In the genomic region with DNA sequence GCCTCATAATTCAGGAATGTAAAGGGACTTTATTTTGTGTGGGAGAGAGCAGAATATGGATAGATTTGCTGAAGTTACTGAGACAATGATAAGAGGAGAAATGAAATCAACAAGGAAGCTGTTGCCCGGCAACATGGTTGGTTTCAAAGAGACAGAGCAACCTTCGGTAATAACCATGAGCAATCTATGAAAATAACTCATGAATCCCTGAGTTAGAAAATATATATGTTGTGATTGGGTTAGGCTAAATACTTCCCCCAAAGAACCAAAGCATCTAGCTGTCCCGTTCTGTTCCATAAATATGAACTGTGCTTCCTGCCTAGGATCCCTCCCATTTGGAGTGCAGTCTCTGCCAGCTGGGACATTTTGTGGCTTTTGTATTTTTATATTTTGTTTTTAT, we compare ENCODE assay signal across 11 cellular contexts. TPM values are rescaled to one million over a fixed set of nuclear protein-coding genes. Genes with fewer than 3 reads are reported as not detected.
DNase-seq lines count a peak whose midpoint lies in the region; ATAC-seq and TF ChIP-seq lines count a peak whose summit lies in the region.
"Had no signal": no experiment of that assay in that cellular context is flagged by ENCODE, and none has a peak within 500 bp of the region (broad histone marks: within the 10 kb centered on the region; RNA-seq: fewer than 3 reads in every experiment).

No MANE protein-coding gene starts in this region.

- H3K9me3 ChIP-seq in lower lobe of right lung (peaks cover 7% of the 10 kb centered on the region), upper lobe of left lung (peaks cover 7 to 8% (median 8%) of the 10 kb centered on the region in 4 donors)

- no peak for TF ChIP-seq EP300 in upper lobe of left lung (IDR thresholded peaks at IDR 0.05)

- peak; percentile 17 to 74 for ATAC-seq in lower lobe of right lung
- ATAC-seq in upper lobe of left lung (ENCODE audit: low FRiP score in 2 of 2) = peak in 1 of 2 donors; percentile 55
- no peak for ATAC-seq in naive thymus-derived CD8-positive, alpha-beta T cell
- no peak for ATAC-seq in HG03378 (IDR thresholded peaks at IDR 0.05; ENCODE audit: unreplicated experiment)

- H3K36me3 Mint-ChIP-seq in activated CD4-positive, alpha-beta memory T cell treated with anti-CD3 and anti-CD28 coated beads for 36 hours = peaks cover 12% of the 10 kb centered on the region
- peaks cover 32% of the 10 kb centered on the region for H3K36me3 Mint-ChIP-seq in activated CD4-positive, alpha-beta memory T cell treated with anti-CD3 and anti-CD28 coated beads, Interleukin-2, amount 10 ng/mL, durations not matched to agents 7 days and 5 days (ENCODE audit: low read depth)
- H3K36me3 Mint-ChIP-seq in naive thymus-derived CD8-positive, alpha-beta T cell = peaks cover 0 to 19% (median 13%) of the 10 kb centered on the region in 3 donors

- no peak overlapping the region for H3K4me3 Mint-ChIP-seq in activated CD4-positive, alpha-beta memory T cell treated with anti-CD3 and anti-CD28 coated beads for 36 hours
- H3K4me3 Mint-ChIP-seq in activated CD4-positive, alpha-beta memory T cell treated with anti-CD3 and anti-CD28 coated beads, Interleukin-2, amount 10 ng/mL, durations not matched to agents 7 days and 5 days = no peak overlapping the region
- H3K4me3 Mint-ChIP-seq in naive thymus-derived CD8-positive, alpha-beta T cell = no peak overlapping the region
- H3K4me3 Mint-ChIP-seq: neural progenitor cell had no signal

- POLR2A ChIA-PET in activated CD4-positive, alpha-beta memory T cell treated with anti-CD3 and anti-CD28 coated beads for 36 hours (lab: Charles Lee) = no interaction called here
- POLR2A ChIA-PET in activated CD4-positive, alpha-beta memory T cell treated with anti-CD3 and anti-CD28 coated beads, Interleukin-2, amount 10 ng/mL, durations not matched to agents 7 days and 5 days (lab: Charles Lee) = interaction anchor here (1.0 to 1.3 kb wide), 3 partner anchors 9 to 27 kb away, joined by 3 to 4 read pairs (median 3); no protein-coding TSS in a partner anchor
- POLR2A ChIA-PET in naive thymus-derived CD8-positive, alpha-beta T cell (lab: Charles Lee) = interaction anchor here (1.5 kb wide), 1 partner anchor 23 kb away, joined by 7 read pairs; a partner anchor contains a TSS

- H3K4me1 Mint-ChIP-seq in activated CD4-positive, alpha-beta memory T cell treated with anti-CD3 and anti-CD28 coated beads for 36 hours (ENCODE audit: low read depth) = peaks cover 33% of the 10 kb centered on the region
- peaks cover 45% of the 10 kb centered on the region for H3K4me1 Mint-ChIP-seq in activated CD4-positive, alpha-beta memory T cell treated with anti-CD3 and anti-CD28 coated beads, Interleukin-2, amount 10 ng/mL, durations not matched to agents 7 days and 5 days
- peaks cover 5 to 32% (median 25%) of the 10 kb centered on the region in 4 donors for H3K4me1 Mint-ChIP-seq in naive thymus-derived CD8-positive, alpha-beta T cell

- no peaks in the 10 kb centered on the region for H3K36me3 ChIP-seq in lower lobe of right lung
- no peaks in the 10 kb centered on the region for H3K36me3 ChIP-seq in upper lobe of left lung
- H3K36me3 ChIP-seq: neural progenitor cell had no signal

- H3K27me3 ChIP-seq in lower lobe of right lung (ENCODE audit: low read depth) (no peaks in the 10 kb centered on the region), upper lobe of left lung (no peaks in the 10 kb centered on the region)
- H3K27me3 ChIP-seq: neural progenitor cell had no signal

- no peak for TF ChIP-seq CTCF in lower lobe of right lung (IDR thresholded peaks at IDR 0.05)
- TF ChIP-seq CTCF in upper lobe of left lung (IDR thresholded peaks at IDR 0.05) = no peak

- intact Hi-C loops in activated CD4-positive, alpha-beta memory T cell treated with anti-CD3 and anti-CD28 coated beads for 36 hours (cut with micrococcal nuclease) = no loop called here
- intact Hi-C loops in lower lobe of right lung (cut with DNase I) = no loop called here

- H3K27ac Mint-ChIP-seq in activated CD4-positive, alpha-beta memory T cell treated with anti-CD3 and anti-CD28 coated beads for 36 hours = no peak overlapping the region
- H3K27ac Mint-ChIP-seq in activated CD4-positive, alpha-beta memory T cell treated with anti-CD3 and anti-CD28 coated beads, Interleukin-2, amount 10 ng/mL, durations not matched to agents 7 days and 5 days = no peak overlapping the region
- no peak overlapping the region for H3K27ac Mint-ChIP-seq in naive thymus-derived CD8-positive, alpha-beta T cell
- H3K27ac Mint-ChIP-seq: neural progenitor cell had no signal

- peaks cover 27% of the 10 kb centered on the region for H3K9me3 Mint-ChIP-seq in activated CD4-positive, alpha-beta memory T cell treated with anti-CD3 and anti-CD28 coated beads for 36 hours
- peaks cover 29% of the 10 kb centered on the region for H3K9me3 Mint-ChIP-seq in activated CD4-positive, alpha-beta memory T cell treated with anti-CD3 and anti-CD28 coated beads, Interleukin-2, amount 10 ng/mL, durations not matched to agents 7 days and 5 days
- peaks cover 0 to 22% (median 16%) of the 10 kb centered on the region in 9 donors for H3K9me3 Mint-ChIP-seq in naive thymus-derived CD8-positive, alpha-beta T cell

- no peak for TF ChIP-seq POLR2A in upper lobe of left lung (IDR thresholded peaks at IDR 0.05)

- WGBS in upper lobe of left lung, 2 donors = 13 to 15% methylated on average over 3 of the region's 3 CpGs

- CTCF ChIA-PET in activated CD4-positive, alpha-beta memory T cell treated with anti-CD3 and anti-CD28 coated beads for 36 hours (lab: Charles Lee) = interaction anchor here (0.7 to 1.0 kb wide), 3 partner anchors 122 to 339 kb away, joined by 3 read pairs; a partner anchor contains a TSS
- CTCF ChIA-PET in activated CD4-positive, alpha-beta memory T cell treated with anti-CD3 and anti-CD28 coated beads, Interleukin-2, amount 10 ng/mL, durations not matched to agents 7 days and 5 days (lab: Charles Lee) = interaction anchor here (1.1 to 2.1 kb wide), 3 partner anchors 27 to 114 kb away, joined by 3 to 6 read pairs (median 3); no protein-coding TSS in a partner anchor

- H3K4me1 ChIP-seq in lower lobe of right lung = peaks cover 37% of the 10 kb centered on the region
- peaks cover 23 to 36% (median 30%) of the 10 kb centered on the region in 4 donors for H3K4me1 ChIP-seq in upper lobe of left lung
- H3K4me1 ChIP-seq: neural progenitor cell had no signal

- DNase-seq in activated CD4-positive, alpha-beta memory T cell treated with anti-CD3 and anti-CD28 coated beads for 36 hours = peak; percentile 38
- DNase-seq in activated CD4-positive, alpha-beta memory T cell treated with anti-CD3 and anti-CD28 coated beads, Interleukin-2, amount 10 ng/mL, durations not matched to agents 7 days and 5 days = no peak
- DNase-seq in dermis microvascular lymphatic vessel endothelial cell (ENCODE audit: low read depth in 2 of 2) (peak; percentile 80 to 95), lower lobe of right lung (no peak), upper lobe of left lung (no peak), NCI-H146 (lab: John Stamatoyannopoulos, UW) (no peak)
- no peak for DNase-seq in naive thymus-derived CD8-positive, alpha-beta T cell
- DNase-seq: activated CD4-positive, alpha-beta T cell treated with anti-CD3 and anti-CD28 coated beads for 4 hours; NCI-H345 had no signal

- H3K27me3 Mint-ChIP-seq in activated CD4-positive, alpha-beta memory T cell treated with anti-CD3 and anti-CD28 coated beads for 36 hours = no peaks in the 10 kb centered on the region
- no peaks in the 10 kb centered on the region for H3K27me3 Mint-ChIP-seq in activated CD4-positive, alpha-beta memory T cell treated with anti-CD3 and anti-CD28 coated beads, Interleukin-2, amount 10 ng/mL, durations not matched to agents 7 days and 5 days
- H3K27me3 Mint-ChIP-seq in naive thymus-derived CD8-positive, alpha-beta T cell = no peaks in the 10 kb centered on the region

- H3K27ac ChIP-seq in lower lobe of right lung (peak overlapping the region; percentile 79), upper lobe of left lung (peak overlapping the region; percentile 60 to 78 (median 66))
- H3K27ac ChIP-seq: neural progenitor cell had no signal

- no peak overlapping the region for H3K4me3 ChIP-seq in lower lobe of right lung
- no peak overlapping the region for H3K4me3 ChIP-seq in upper lobe of left lung
- H3K4me3 ChIP-seq: neural progenitor cell had no signal

RNA-seq across cellular contexts. Expression of a gene that starts 23.1 kb away (rescaled TPM):
- total RNA-seq in activated CD4-positive, alpha-beta memory T cell treated with anti-CD3 and anti-CD28 coated beads for 36 hours = 100 to 1,000 TPM; 164 to 169 TPM
- total RNA-seq in activated CD4-positive, alpha-beta memory T cell treated with anti-CD3 and anti-CD28 coated beads, Interleukin-2, amount 10 ng/mL, durations not matched to agents 7 days and 5 days = 10 to 100 TPM; 85.0 to 86.5 TPM
- 18.3 and 36.3 TPM in 2 replicates for total RNA-seq in dermis microvascular lymphatic vessel endothelial cell
- total RNA-seq in lower lobe of right lung = 125 TPM
- total RNA-seq in upper lobe of left lung = 100 to 1,000 TPM in 4 of 6 donors, 10 to 100 TPM in 2; 56.6 to 184 (median 102) TPM
- 10 to 100 TPM; 65.3 to 67.1 TPM for total RNA-seq in naive thymus-derived CD8-positive, alpha-beta T cell
- polyA plus RNA-seq in naive thymus-derived CD8-positive, alpha-beta T cell = 100 to 1,000 TPM; 121 to 130 (median 123) TPM

RNA-seq across cellular contexts. Expression of a gene that starts 53.4 kb away (rescaled TPM):
- 10 to 100 TPM; 32.7 to 32.8 TPM for total RNA-seq in activated CD4-positive, alpha-beta memory T cell treated with anti-CD3 and anti-CD28 coated beads for 36 hours
- total RNA-seq in activated CD4-positive, alpha-beta memory T cell treated with anti-CD3 and anti-CD28 coated beads, Interleukin-2, amount 10 ng/mL, durations not matched to agents 7 days and 5 days = 10 to 100 TPM; 39.6 to 42.1 TPM
- total RNA-seq in dermis microvascular lymphatic vessel endothelial cell = 43.3 and 49.1 TPM in 2 replicates
- total RNA-seq in lower lobe of right lung = 45.1 TPM
- total RNA-seq in upper lobe of left lung = 100 to 1,000 TPM in 1 of 6 donors, 10 to 100 TPM in 5; 38.7 to 101 (median 59.2) TPM
- total RNA-seq in naive thymus-derived CD8-positive, alpha-beta T cell = 10 to 100 TPM; 42.0 to 42.8 TPM
- 10 to 100 TPM; 33.1 to 61.0 (median 36.3) TPM for polyA plus RNA-seq in naive thymus-derived CD8-positive, alpha-beta T cell

Comparison
In these comparisons a context has a peak if more than half of its experiments do, and no peak if none do; other contexts are left out.
1. DNase-seq: peak in activated CD4-positive, alpha-beta memory T cell treated with anti-CD3 and anti-CD28 coated beads for 36 hours (single experiment) and dermis microvascular lymphatic vessel endothelial cell (2 of 2); none in activated CD4-positive, alpha-beta memory T cell treated with anti-CD3 and anti-CD28 coated beads, Interleukin-2, amount 10 ng/mL, durations not matched to agents 7 days and 5 days (single experiment), lower lobe of right lung (single experiment), upper lobe of left lung (0 of 2), naive thymus-derived CD8-positive, alpha-beta T cell (0 of 10) and NCI-H146 (single experiment).
2. ATAC-seq: peak in lower lobe of right lung (2 of 2); none in naive thymus-derived CD8-positive, alpha-beta T cell (0 of 2) and HG03378 (single experiment).